Comparison of ENCODE assay signal across 8 cellular contexts in the genomic region with DNA sequence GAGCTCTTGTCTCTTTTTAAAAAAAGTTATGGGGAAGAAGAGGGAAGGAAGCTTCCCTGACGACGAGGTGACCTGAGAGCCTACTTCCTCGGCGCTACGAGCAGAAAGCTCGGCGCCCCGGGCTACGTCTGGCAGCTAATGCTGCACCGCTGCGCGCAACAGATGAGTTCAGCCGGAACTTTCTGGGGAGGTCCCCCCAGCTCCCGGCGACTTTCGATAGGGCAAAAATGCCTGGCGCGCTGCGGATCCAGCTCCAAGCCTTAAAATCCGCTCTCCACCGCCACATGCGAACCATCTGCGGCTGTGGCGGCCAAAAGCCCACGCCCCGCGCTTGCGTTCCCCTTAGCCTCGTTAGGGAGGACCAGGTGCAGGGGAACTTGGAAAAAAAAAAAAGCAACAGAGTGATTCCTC. TPM values are rescaled to one million over a fixed set of nuclear protein-coding genes. Genes with fewer than 3 reads are reported as not detected.
DNase-seq lines count a peak whose midpoint lies in the region; ATAC-seq lines count a peak whose summit lies in the region.

No MANE protein-coding gene starts in this region.

- peak; percentile 45 for DNase-seq in NCI-H1436 (lab: John Stamatoyannopoulos, UW)
- no peak for DNase-seq in NCI-H1436 treated with DMSO at 0.1 percent for 48 hours (lab: John Stamatoyannopoulos, UW)
- peak; percentile 65 to 66 for DNase-seq in NOMO-1 (lab: John Stamatoyannopoulos, UW; ENCODE audit: unreplicated experiment in 2 of 2)
- DNase-seq in activated CD8-positive, alpha-beta memory T cell treated with anti-CD3 and anti-CD28 coated beads, Interleukin-2, amount 50 U/mL, for 48 hours: peak; percentile 86
- DNase-seq in epidermal melanocyte (ENCODE audit: insufficient read length, low spot score): peak; percentile 37
- peak; percentile 65 for DNase-seq in mucosa of gallbladder (ENCODE audit: low spot score)
- peak; percentile 44 for DNase-seq in stimulated activated CD8-positive, alpha-beta memory T cell treated with anti-CD3 and anti-CD28 coated beads, Interleukin-7, amount 100 ng/mL, for 24 hours (ENCODE audit: low read depth)

- peak; percentile 30 for ATAC-seq in HG02973 (IDR thresholded peaks at IDR 0.05; ENCODE audit: unreplicated experiment)

RNA-seq across cellular contexts. Expression of gene P4HA1, which starts 0.6 kb away (rescaled TPM):
- 67.5 TPM for total RNA-seq in mucosa of gallbladder

RNA-seq across cellular contexts. Expression of gene NUDT13, which starts 14.2 kb away (rescaled TPM):
- 2.7 TPM for total RNA-seq in mucosa of gallbladder
